ENCODE assay signal across 1 cellular context in genomic region chr2:181894381-181894780, GRCh38.
TF ChIP-seq lines count a peak whose summit lies in the region.

No MANE protein-coding gene starts in this region.

TF ChIP-seq in HEK293, 187 proteins besides CTCF, POLR2A, EP300 and RAD21 (continued from another document):
- TF ChIP-seq PRDM2 (tag by site-specific recombination; IDR thresholded peaks at IDR 0.05; ENCODE audit: borderline replicate concordance), result no peak
- no peak for TF ChIP-seq ZNF747 (tag by site-specific recombination; IDR thresholded peaks at IDR 0.05)
- TF ChIP-seq ZNF701 (tag by site-specific recombination; IDR thresholded peaks at IDR 0.05), result no peak
- TF ChIP-seq ZNF169 (tag by site-specific recombination; IDR thresholded peaks at IDR 0.05), result no peak
- no peak for TF ChIP-seq ZNF529 (tag by site-specific recombination; IDR thresholded peaks at IDR 0.05; ENCODE audit: insufficient replicate concordance)
- no peak for TF ChIP-seq ZSCAN4 (tag by site-specific recombination; IDR thresholded peaks at IDR 0.05)
